Comparison of ENCODE assay signal across 16 cellular contexts in genomic region chr20:58985656-58986055, GRCh38. TPM values are rescaled to one million over a fixed set of nuclear protein-coding genes. Genes with fewer than 3 reads are reported as not detected.
"Had no signal": no experiment of that assay in that cellular context is flagged by ENCODE, and none has a peak within 500 bp of the region (broad histone marks: within the 10 kb centered on the region; RNA-seq: fewer than 3 reads in every experiment).

No MANE protein-coding gene starts in this region.

- H3K27me3 ChIP-seq: cardiac muscle cell, neutrophil, SJSA1 had no signal

- H3K27ac Mint-ChIP-seq: stimulated activated naive CD8-positive, alpha-beta T cell treated with anti-CD3 and anti-CD28 coated beads, Interleukin-15, amount 100 ng/mL, for 72 hours had no signal

- DNase-seq: activated CD4-positive, alpha-beta T cell treated with anti-CD3 and anti-CD28 coated beads for 36 hours; activated T-cell treated with anti-CD3 and anti-CD28 coated beads, Interleukin-2, amount 50 U/mL, for 1 hour; effector CD4-positive, alpha-beta T cell; hippocampal formation; lower lobe of right lung; naive thymus-derived CD8-positive, alpha-beta T cell; stimulated activated CD4-positive, alpha-beta T cell treated with anti-CD3 and anti-CD28 coated beads, Interleukin-2, amount 100 ng/mL, for 48 hours; stimulated activated naive CD8-positive, alpha-beta T cell treated with anti-CD3 and anti-CD28 coated beads, Interleukin-15, amount 100 ng/mL, for 72 hours; T1000 had no signal

- H3K4me3 Mint-ChIP-seq: activated CD4-positive, alpha-beta T cell treated with anti-CD3 and anti-CD28 coated beads for 36 hours; naive thymus-derived CD8-positive, alpha-beta T cell; stimulated activated naive CD8-positive, alpha-beta T cell treated with anti-CD3 and anti-CD28 coated beads, Interleukin-15, amount 100 ng/mL, for 72 hours had no signal

- H3K27me3 Mint-ChIP-seq: activated CD4-positive, alpha-beta T cell treated with anti-CD3 and anti-CD28 coated beads for 36 hours; stimulated activated naive CD8-positive, alpha-beta T cell treated with anti-CD3 and anti-CD28 coated beads, Interleukin-15, amount 100 ng/mL, for 72 hours had no signal

- H3K4me3 ChIP-seq: cardiac muscle cell, lower lobe of right lung, SJSA1, thoracic aorta had no signal

- H3K27ac ChIP-seq: lower lobe of right lung, neutrophil, SJSA1, thoracic aorta had no signal

- H3K9me3 Mint-ChIP-seq: naive thymus-derived CD8-positive, alpha-beta T cell; stimulated activated naive CD8-positive, alpha-beta T cell treated with anti-CD3 and anti-CD28 coated beads, Interleukin-15, amount 100 ng/mL, for 72 hours had no signal

- H3K9me3 ChIP-seq: lower lobe of right lung, neutrophil, SJSA1, thoracic aorta had no signal

RNA-seq across cellular contexts. Expression of gene TUBB1, which starts 33.6 kb away (rescaled TPM):
- total RNA-seq: activated CD4-positive, alpha-beta T cell treated with anti-CD3 and anti-CD28 coated beads for 36 hours; endothelial cell of umbilical vein; glomerular endothelial cell; naive thymus-derived CD8-positive, alpha-beta T cell had no signal
- polyA plus RNA-seq: cardiac muscle cell, fibroblast of lung had no signal
